20 cellular contexts compared by ENCODE assay signal in the genomic region with DNA sequence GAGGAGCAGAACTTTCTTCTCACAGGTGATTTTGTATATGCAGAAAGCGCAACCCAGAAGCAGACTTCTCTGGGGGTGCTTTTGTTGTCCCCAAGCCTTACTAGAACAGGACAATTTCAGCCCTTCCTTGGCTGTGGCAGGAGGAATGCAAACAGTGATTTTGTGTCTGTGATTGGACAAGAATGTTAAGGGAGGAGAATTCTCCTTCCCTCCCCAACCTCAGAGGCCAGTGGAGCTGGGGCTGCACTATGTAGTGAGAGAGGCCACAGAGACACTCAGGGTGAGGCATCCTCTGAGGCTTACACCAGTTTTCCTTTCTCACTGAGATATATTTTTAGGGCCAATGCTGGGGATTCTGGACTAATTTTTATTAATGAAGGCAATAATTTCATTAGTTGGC. TPM values are rescaled to one million over a fixed set of nuclear protein-coding genes. Genes with fewer than 3 reads are reported as not detected.
A peak's percentile ranks its signal among the peaks of the same experiment; 100 is the strongest.
DNase-seq lines count a peak whose midpoint lies in the region; ATAC-seq and TF ChIP-seq lines count a peak whose summit lies in the region.
"Had no signal": no experiment of that assay in that cellular context is flagged by ENCODE, and none has a peak within 500 bp of the region (broad histone marks: within the 10 kb centered on the region; RNA-seq: fewer than 3 reads in every experiment).

No MANE protein-coding gene starts in this region.

- DNase-seq in EH (ENCODE audit: low read depth): peak; percentile 53
- no peak for DNase-seq in endothelial cell (ENCODE audit: low spot score)
- no peak for DNase-seq in neuronal stem cell (ENCODE audit: low spot score)
- no peak for DNase-seq in COR-L47 (lab: John Stamatoyannopoulos, UW)
- no peak for DNase-seq in MCF 10A (ENCODE audit: unreplicated experiment)
- DNase-seq in testis: no peak
- no peak for DNase-seq in right lobe of liver
- DNase-seq: AML-193; CD4-positive, alpha-beta T cell; DMS153; DMS79; GF-D8; H9 had no signal

- TF ChIP-seq POLR2A in testis (IDR thresholded peaks at IDR 0.05): no peak
- TF ChIP-seq POLR2A in right lobe of liver (IDR thresholded peaks at IDR 0.05): no peak

- POLR2A ChIA-PET in MCF 10A (lab: Yijun Ruan, JAX): interaction anchor here (1.1 kb wide), 1 partner anchor 37 kb away, joined by 4 read pairs; no protein-coding TSS in a partner anchor

- H2AK5ac ChIP-seq in neuronal stem cell (ENCODE audit: low read depth, low read length): no peak overlapping the region

- H3K27me3 ChIP-seq in neuronal stem cell (ENCODE audit: control insufficient read depth in 3 of 3, insufficient read depth in 3 of 3, low read depth in 1 of 3, low read length in 3 of 3): no peaks in the 10 kb centered on the region
- no peaks in the 10 kb centered on the region for H3K27me3 ChIP-seq in testis
- no peaks in the 10 kb centered on the region for H3K27me3 ChIP-seq in right lobe of liver

- no peak overlapping the region for H3K4ac ChIP-seq in neuronal stem cell (ENCODE audit: low read length)

- no peaks in the 10 kb centered on the region for H3K9me3 Mint-ChIP-seq in endothelial cell (ENCODE audit: unreplicated experiment)
- H3K9me3 Mint-ChIP-seq in MCF 10A (ENCODE audit: unreplicated experiment): no peaks in the 10 kb centered on the region
- H3K9me3 Mint-ChIP-seq: CD4-positive, alpha-beta T cell; H9 had no signal

- H2BK5ac ChIP-seq in neuronal stem cell (ENCODE audit: low read length): no peak overlapping the region

- H3K9me3 ChIP-seq in neuronal stem cell (replicated peaks in 1 of 2; ENCODE audit: control insufficient read depth in 2 of 2, insufficient read depth in 1 of 2, low read depth in 1 of 2, low read length in 2 of 2) (peaks cover 0 to 2% of the 10 kb centered on the region in 2 donors), testis (no peaks in the 10 kb centered on the region), right lobe of liver (no peaks in the 10 kb centered on the region)

- CTCF ChIA-PET in MCF 10A (lab: Yijun Ruan, JAX): interaction anchor here (1.0 to 1.6 kb wide), 2 partner anchors 36 to 82 kb away, joined by 3 to 9 read pairs; no protein-coding TSS in a partner anchor

- TF ChIP-seq CTCF in endothelial cell (IDR thresholded peaks at IDR 0.05; ENCODE audit: unreplicated experiment) (no peak), MCF 10A (IDR thresholded peaks at IDR 0.05; ENCODE audit: unreplicated experiment) (no peak), testis (IDR thresholded peaks at IDR 0.05) (no peak), right lobe of liver (IDR thresholded peaks at IDR 0.05) (no peak)

- no peak overlapping the region for H3K4me2 ChIP-seq in neuronal stem cell (ENCODE audit: insufficient read depth, low read length, poor library complexity, severe bottlenecking)

- H3K27me3 Mint-ChIP-seq in endothelial cell (ENCODE audit: unreplicated experiment) (peaks cover 6% of the 10 kb centered on the region), MCF 10A (ENCODE audit: insufficient read depth, unreplicated experiment) (no peaks in the 10 kb centered on the region)

- no peak overlapping the region for H4K8ac ChIP-seq in neuronal stem cell (ENCODE audit: low read depth, low read length)

- H3K4me1 ChIP-seq in neuronal stem cell (ENCODE audit: control insufficient read depth in 2 of 2, insufficient read depth in 1 of 2, low read depth in 1 of 2, low read length in 2 of 2): peaks cover 16 to 39% of the 10 kb centered on the region in 2 donors
- H3K4me1 ChIP-seq in testis: peaks cover 38% of the 10 kb centered on the region
- peaks cover 0 to 8% (median 3%) of the 10 kb centered on the region in 4 donors for H3K4me1 ChIP-seq in right lobe of liver

- H3K23ac ChIP-seq in neuronal stem cell (ENCODE audit: low read depth, low read length, poor library complexity): no peak overlapping the region

- H3K36me3 Mint-ChIP-seq in endothelial cell (ENCODE audit: low read depth, unreplicated experiment) (peaks cover 71% of the 10 kb centered on the region), MCF 10A (ENCODE audit: insufficient read depth, unreplicated experiment) (no peaks in the 10 kb centered on the region)

- H3K9ac ChIP-seq in neuronal stem cell (ENCODE audit: low read depth, low read length, poor library complexity): no peak overlapping the region

- BruUV-seq in MCF 10A (replicated peaks; lab: Mats Ljungman, UMichigan): no TSS peak

- H3K27ac Mint-ChIP-seq in endothelial cell (ENCODE audit: unreplicated experiment) (no peak overlapping the region), MCF 10A (ENCODE audit: low read depth, unreplicated experiment) (no peak overlapping the region)
- H3K27ac Mint-ChIP-seq: CD4-positive, alpha-beta T cell; H9 had no signal

- H3K36me3 ChIP-seq in neuronal stem cell (replicated peaks in 1 of 2; ENCODE audit: control insufficient read depth in 2 of 2, insufficient read depth in 2 of 2, low read length in 2 of 2): no peaks in the 10 kb centered on the region
- no peaks in the 10 kb centered on the region for H3K36me3 ChIP-seq in testis (ENCODE audit: low read depth, missing control alignments)
- no peaks in the 10 kb centered on the region for H3K36me3 ChIP-seq in right lobe of liver

- intact Hi-C loops in MCF 10A (cut with micrococcal nuclease): no loop called here
- intact Hi-C loops in testis (cut with DNase I; ENCODE audit: low total_unique reads): no loop called here
- intact Hi-C loops in right lobe of liver (cut with DNase I): no loop called here

- no peak overlapping the region for H2BK120ac ChIP-seq in neuronal stem cell (ENCODE audit: low read depth, low read length)

- no peak overlapping the region for H3K14ac ChIP-seq in neuronal stem cell (ENCODE audit: low read length)

- H2AFZ ChIP-seq in neuronal stem cell (ENCODE audit: low read length): peak overlapping the region; percentile 13

- no peaks in the 10 kb centered on the region for H3K79me1 ChIP-seq in neuronal stem cell (ENCODE audit: low read depth, low read length)

- H2BK12ac ChIP-seq in neuronal stem cell (ENCODE audit: low read length): no peak overlapping the region

- H2BK15ac ChIP-seq in neuronal stem cell (ENCODE audit: low read length): no peak overlapping the region

- no peak overlapping the region for H4K91ac ChIP-seq in neuronal stem cell (ENCODE audit: low read depth, low read length, poor library complexity)

- peaks cover 38% of the 10 kb centered on the region for H3K4me1 Mint-ChIP-seq in endothelial cell (ENCODE audit: unreplicated experiment)
- peaks cover 26% of the 10 kb centered on the region for H3K4me1 Mint-ChIP-seq in MCF 10A (ENCODE audit: insufficient read depth, unreplicated experiment)

- H3K4me3 Mint-ChIP-seq in endothelial cell (ENCODE audit: unreplicated experiment) (peak overlapping the region; percentile 50), MCF 10A (ENCODE audit: unreplicated experiment) (no peak overlapping the region)
- H3K4me3 Mint-ChIP-seq: CD4-positive, alpha-beta T cell; H9 had no signal

- ATAC-seq in right lobe of liver: no peak
- ATAC-seq: GM12878 had no signal

- no peak overlapping the region for H3K4me3 ChIP-seq in neuronal stem cell (ENCODE audit: low read length in 2 of 2)
- no peak overlapping the region for H3K4me3 ChIP-seq in testis
- no peak overlapping the region for H3K4me3 ChIP-seq in right lobe of liver
- H3K4me3 ChIP-seq: GM12878 had no signal

- no CpG with 5 or more reads among the region's 1 CpG for WGBS in neuronal stem cell (ENCODE audit: extremely low coverage in 2 of 2, insufficient read length in 2 of 2, insufficient replicate concordance in 1 of 2), 2 donors
- 8 to 100% methylated on average over 1 of the region's 1 CpG for WGBS in testis, 2 donors
- 0% methylated on average over 1 of the region's 1 CpG for WGBS in right lobe of liver (ENCODE audit: insufficient coverage, low coverage, low lambda C conversion rate, missing lambda C conversion rate)

- H3K18ac ChIP-seq in neuronal stem cell (ENCODE audit: low read length): no peak overlapping the region

- no peak overlapping the region for H3K27ac ChIP-seq in neuronal stem cell (replicated peaks; ENCODE audit: low read length)
- no peak overlapping the region for H3K27ac ChIP-seq in testis
- H3K27ac ChIP-seq in right lobe of liver: no peak overlapping the region
- H3K27ac ChIP-seq: C4-2B had no signal

RNA-seq across cellular contexts. Expression of gene ZNF366, which starts 58.8 kb away (rescaled TPM):
- total RNA-seq in endothelial cell (ENCODE audit: unreplicated experiment) (23.3 TPM), MCF 10A (2022) (not detected in 2 replicates), testis (1 to 10 TPM; 1.4 to 2.2 TPM), right lobe of liver (1 to 10 TPM in 3 of 6 experiments, under 1 TPM in 3; 0.77 to 2.3 (median 1.2) TPM)
- not detected for polyA plus RNA-seq in neuronal stem cell (2013, experiment 1 of 2)
- not detected for polyA plus RNA-seq in neuronal stem cell (2013, experiment 2 of 2)
- polyA plus RNA-seq in testis (ENCODE audit: insufficient read depth, low read depth, low replicate concordance): 0.96 TPM
- total RNA-seq: A172, Daoy, H1, H9, HT-29 had no signal
- polyA plus RNA-seq: BJ, H1 had no signal
